In genomic region chr6:90525421-90525820, GRCh38 we compare ENCODE assay signal across 9 cellular contexts.
"Had no signal": no experiment of that assay in that cellular context is flagged by ENCODE, and none has a peak within 500 bp of the region (broad histone marks: within the 10 kb centered on the region; RNA-seq: fewer than 3 reads in every experiment).

No MANE protein-coding gene starts in this region.

- H3K4me1 ChIP-seq: HAP-1 had no signal

- H3K4me3 ChIP-seq: GM23248, HAP-1 had no signal

- FAIRE-seq: HTR-8/SVneo had no signal

- H3K9me3 Mint-ChIP-seq: HFFc6 had no signal

- H3K36me3 ChIP-seq: HAP-1 had no signal

- H3K27ac Mint-ChIP-seq: HFFc6 had no signal

- H3K4me3 Mint-ChIP-seq: HFFc6 had no signal

- H2AFZ ChIP-seq: GM23248 had no signal

- H3K9ac ChIP-seq: GM23248 had no signal

- H3K9me3 ChIP-seq: HAP-1 had no signal

- ATAC-seq: HCT116 had no signal

- H3K27ac ChIP-seq: GM23248 had no signal

- DNase-seq: GM23248, GOT3, H7, HFFc6, IMR-90, KBM-7 had no signal
